Comparison of ENCODE assay signal across 8 cellular contexts in genomic region chr6:111804627-111805235, GRCh38.
A peak's percentile ranks its signal among the peaks of the same experiment; 100 is the strongest.
DNase-seq lines count a peak whose midpoint lies in the region; ATAC-seq and TF ChIP-seq lines count a peak whose summit lies in the region.

No MANE protein-coding gene starts in this region.

- CTCF ChIA-PET in MCF 10A (lab: Yijun Ruan, JAX): no interaction called here
- CTCF ChIA-PET in activated CD8-positive, alpha-beta T cell treated with anti-CD3 and anti-CD28 coated beads for 36 hours (lab: Charles Lee): interaction anchor here (0.8 to 5.1 kb wide), 14 partner anchors 13 to 238 kb away, joined by 3 to 39 read pairs (median 4); no protein-coding TSS in a partner anchor

- no peaks in the 10 kb centered on the region for H3K36me3 Mint-ChIP-seq in MCF 10A (ENCODE audit: insufficient read depth, unreplicated experiment)
- H3K36me3 Mint-ChIP-seq in activated CD8-positive, alpha-beta T cell treated with anti-CD3 and anti-CD28 coated beads for 36 hours (ENCODE audit: low read depth): peaks cover 71% of the 10 kb centered on the region

- POLR2A ChIA-PET in MCF 10A (lab: Yijun Ruan, JAX): no interaction called here
- POLR2A ChIA-PET in activated CD8-positive, alpha-beta T cell treated with anti-CD3 and anti-CD28 coated beads for 36 hours (lab: Charles Lee): interaction anchor here (0.6 to 4.9 kb wide), 20 partner anchors 9 to 188 kb away, joined by 3 to 64 read pairs (median 8); partner anchors contain the start of gene FYN

- H3K4me2 ChIP-seq in fibroblast of lung (ENCODE audit: extremely low read depth, insufficient read depth, low read length): no peak overlapping the region

- H3K36me3 ChIP-seq in breast epithelium: no peaks in the 10 kb centered on the region
- no peaks in the 10 kb centered on the region for H3K36me3 ChIP-seq in fibroblast of lung (ENCODE audit: control insufficient read depth, insufficient read depth, low read length)

- H3K79me2 ChIP-seq in fibroblast of lung (ENCODE audit: control insufficient read depth, insufficient read depth, low read length): no peaks in the 10 kb centered on the region

- H3K9ac ChIP-seq in fibroblast of lung (ENCODE audit: insufficient read depth, low read length): peak overlapping the region; percentile 4

- TF ChIP-seq POLR2A in breast epithelium (IDR thresholded peaks at IDR 0.05): no peak

- ATAC-seq in HG03432 (IDR thresholded peaks at IDR 0.05; ENCODE audit: unreplicated experiment) (peak; percentile 66), foreskin keratinocyte (no peak)
- peak; percentile 57 for ATAC-seq in activated CD8-positive, alpha-beta T cell treated with anti-CD3 and anti-CD28 coated beads for 36 hours

- no peak overlapping the region for H3K4me3 ChIP-seq in breast epithelium
- H3K4me3 ChIP-seq in fibroblast of lung (replicated peaks in 1 of 4; ENCODE audit: control extremely low read depth in 1 of 4, insufficient read depth in 1 of 4, low read depth in 3 of 4, low read length in 4 of 4): no peak overlapping the region
- H3K4me3 ChIP-seq in skin epidermis: no peak overlapping the region

- H3K4me3 Mint-ChIP-seq in MCF 10A (ENCODE audit: unreplicated experiment): no peak overlapping the region
- H3K4me3 Mint-ChIP-seq in activated CD8-positive, alpha-beta T cell treated with anti-CD3 and anti-CD28 coated beads for 36 hours: peak overlapping the region; percentile 63

- H3K27me3 ChIP-seq in breast epithelium (no peaks in the 10 kb centered on the region), fibroblast of lung (ENCODE audit: control insufficient read depth, insufficient read depth, low read length) (no peaks in the 10 kb centered on the region), foreskin keratinocyte (no peaks in the 10 kb centered on the region)

- TF ChIP-seq CTCF in breast epithelium (IDR thresholded peaks at IDR 0.05): no peak
- TF ChIP-seq CTCF in MCF 10A (IDR thresholded peaks at IDR 0.05; ENCODE audit: unreplicated experiment): no peak
- TF ChIP-seq CTCF in activated CD8-positive, alpha-beta T cell treated with anti-CD3 and anti-CD28 coated beads for 36 hours (IDR thresholded peaks at IDR 0.05): no peak
- peak; percentile 22 to 47 for TF ChIP-seq CTCF in fibroblast of lung (conservative IDR thresholded peaks at IDR 0.05 in 1 of 2, IDR thresholded peaks at IDR 0.05 in 1 of 2; ENCODE audit: low read depth in 1 of 2, low read length in 2 of 2)
- no peak for TF ChIP-seq CTCF in foreskin keratinocyte (conservative IDR thresholded peaks at IDR 0.05)

- no peaks in the 10 kb centered on the region for H3K4me1 Mint-ChIP-seq in MCF 10A (ENCODE audit: insufficient read depth, unreplicated experiment)
- H3K4me1 Mint-ChIP-seq in activated CD8-positive, alpha-beta T cell treated with anti-CD3 and anti-CD28 coated beads for 36 hours (ENCODE audit: low read depth): peaks cover 95% of the 10 kb centered on the region

- H4K20me1 ChIP-seq in fibroblast of lung (ENCODE audit: control insufficient read depth, extremely low read depth, insufficient read depth, low read length): no peaks in the 10 kb centered on the region

- H3K27ac ChIP-seq in breast epithelium: peak overlapping the region; percentile 56 to 58
- peak overlapping the region; percentile 5 for H3K27ac ChIP-seq in fibroblast of lung (ENCODE audit: insufficient read depth, low read length)
- peak overlapping the region in 16 of 21 experiments; percentile 10 to 80 (median 68) for H3K27ac ChIP-seq in skin epidermis
- no peak overlapping the region for H3K27ac ChIP-seq in foreskin keratinocyte

- DNase-seq in breast epithelium (ENCODE audit: low spot score in 2 of 2) (no peak), MCF 10A (ENCODE audit: unreplicated experiment) (no peak), fibroblast of lung (ENCODE audit: low read depth in 2 of 2) (peak; percentile 92 to 94), NCI-H1105 treated with DMSO at 0.1 percent for 48 hours (lab: John Stamatoyannopoulos, UW) (no peak), foreskin keratinocyte (no peak)
- DNase-seq in activated CD8-positive, alpha-beta T cell treated with anti-CD3 and anti-CD28 coated beads for 36 hours: peak; percentile 94

- H3K4me1 ChIP-seq in breast epithelium: no peaks in the 10 kb centered on the region
- H3K4me1 ChIP-seq in fibroblast of lung (ENCODE audit: control insufficient read depth, extremely low read depth, insufficient read depth, low read length): peaks cover 22% of the 10 kb centered on the region
- peaks cover 18% of the 10 kb centered on the region for H3K4me1 ChIP-seq in foreskin keratinocyte

- BruUV-seq in MCF 10A (replicated peaks; lab: Mats Ljungman, UMichigan): no TSS peak

- H3K27me3 Mint-ChIP-seq in MCF 10A (ENCODE audit: insufficient read depth, unreplicated experiment): no peaks in the 10 kb centered on the region
- no peaks in the 10 kb centered on the region for H3K27me3 Mint-ChIP-seq in activated CD8-positive, alpha-beta T cell treated with anti-CD3 and anti-CD28 coated beads for 36 hours

- no peak overlapping the region for H2AFZ ChIP-seq in fibroblast of lung (ENCODE audit: low read length)

- no peaks in the 10 kb centered on the region for H3K9me3 ChIP-seq in breast epithelium
- H3K9me3 ChIP-seq in fibroblast of lung (ENCODE audit: control insufficient read depth, insufficient read depth, low read depth, low read length): no peaks in the 10 kb centered on the region

- no peak overlapping the region for H3K27ac Mint-ChIP-seq in MCF 10A (ENCODE audit: low read depth, unreplicated experiment)
- H3K27ac Mint-ChIP-seq in activated CD8-positive, alpha-beta T cell treated with anti-CD3 and anti-CD28 coated beads for 36 hours: peak overlapping the region; percentile 99

- intact Hi-C loops in breast epithelium (cut with DNase I; ENCODE audit: low total_unique reads): no loop called here
- intact Hi-C loops in MCF 10A (cut with micrococcal nuclease): no loop called here
- intact Hi-C loops in activated CD8-positive, alpha-beta T cell treated with anti-CD3 and anti-CD28 coated beads for 36 hours (cut with micrococcal nuclease): loop anchor here (1.0 to 5.0 kb wide), 6 partner anchors 20 to 188 kb away; no protein-coding TSS in a partner anchor

- no peaks in the 10 kb centered on the region for H3K9me3 Mint-ChIP-seq in MCF 10A (ENCODE audit: unreplicated experiment)
- no peaks in the 10 kb centered on the region for H3K9me3 Mint-ChIP-seq in activated CD8-positive, alpha-beta T cell treated with anti-CD3 and anti-CD28 coated beads for 36 hours

Comparison
In these comparisons a context has a peak if more than half of its experiments do, and no peak if none do; other contexts are left out.
1. DNase-seq: peak in activated CD8-positive, alpha-beta T cell treated with anti-CD3 and anti-CD28 coated beads for 36 hours (single experiment) and fibroblast of lung (2 of 2); none in breast epithelium (0 of 2), MCF 10A (single experiment), NCI-H1105 treated with DMSO at 0.1 percent for 48 hours (single experiment) and foreskin keratinocyte (0 of 2).
2. CTCF ChIP-seq: peak in fibroblast of lung (2 of 2); none in breast epithelium (0 of 3), MCF 10A (single experiment), activated CD8-positive, alpha-beta T cell treated with anti-CD3 and anti-CD28 coated beads for 36 hours (single experiment) and foreskin keratinocyte (single experiment).